Comparison of ENCODE assay signal across 2 cellular contexts in genomic region chr22:23184100-23184763, GRCh38.
TF ChIP-seq lines count a peak whose summit lies in the region.

No MANE protein-coding gene starts in this region.

TF ChIP-seq in A549, 52 proteins besides CTCF, POLR2A, EP300 and RAD21:
- no peak for TF ChIP-seq EHMT2 (IDR thresholded peaks at IDR 0.05; ENCODE audit: low read depth)
- no peak for TF ChIP-seq ZFP36 (IDR thresholded peaks at IDR 0.05; ENCODE audit: borderline replicate concordance, partially characterized antibody)
- no peak for TF ChIP-seq CBX2 (IDR thresholded peaks at IDR 0.05; ENCODE audit: borderline replicate concordance, low read depth)
- no peak for TF ChIP-seq E2F6 (IDR thresholded peaks at IDR 0.05; ENCODE audit: borderline replicate concordance, low read depth)
- no peak for TF ChIP-seq NR3C1 (IDR thresholded peaks at IDR 0.05)
- TF ChIP-seq SMC3 (IDR thresholded peaks at IDR 0.05), result no peak
- TF ChIP-seq MAFK (IDR thresholded peaks at IDR 0.05; ENCODE audit: partially characterized antibody), result no peak
- no peak for TF ChIP-seq FOXS1 (CRISPR knock-in tag; IDR thresholded peaks at IDR 0.05)
- no peak for TF ChIP-seq ELK1 (IDR thresholded peaks at IDR 0.05; ENCODE audit: low read depth, low read length)
- no peak for TF ChIP-seq NFE2L2 (conservative IDR thresholded peaks at IDR 0.05; ENCODE audit: low read length)
- TF ChIP-seq JUN (IDR thresholded peaks at IDR 0.05), result no peak
- TF ChIP-seq, protein P1, sequence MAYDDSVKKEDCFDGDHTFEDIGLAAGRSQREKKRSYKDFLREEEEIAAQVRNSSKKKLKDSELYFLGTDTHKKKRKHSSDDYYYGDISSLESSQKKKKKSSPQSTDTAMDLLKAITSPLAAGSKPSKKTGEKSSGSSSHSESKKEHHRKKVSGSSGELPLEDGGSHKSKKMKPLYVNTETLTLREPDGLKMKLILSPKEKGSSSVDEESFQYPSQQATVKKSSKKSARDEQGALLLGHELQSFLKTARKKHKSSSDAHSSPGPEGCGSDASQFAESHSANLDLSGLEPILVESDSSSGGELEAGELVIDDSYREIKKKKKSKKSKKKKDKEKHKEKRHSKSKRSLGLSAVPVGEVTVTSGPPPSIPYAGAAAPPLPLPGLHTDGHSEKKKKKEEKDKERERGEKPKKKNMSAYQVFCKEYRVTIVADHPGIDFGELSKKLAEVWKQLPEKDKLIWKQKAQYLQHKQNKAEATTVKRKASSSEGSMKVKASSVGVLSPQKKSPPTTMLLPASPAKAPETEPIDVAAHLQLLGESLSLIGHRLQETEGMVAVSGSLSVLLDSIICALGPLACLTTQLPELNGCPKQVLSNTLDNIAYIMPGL (CRISPR knock-in tag; IDR thresholded peaks at IDR 0.05; ENCODE audit: borderline replicate concordance), result no peak
- TF ChIP-seq, protein P2, sequence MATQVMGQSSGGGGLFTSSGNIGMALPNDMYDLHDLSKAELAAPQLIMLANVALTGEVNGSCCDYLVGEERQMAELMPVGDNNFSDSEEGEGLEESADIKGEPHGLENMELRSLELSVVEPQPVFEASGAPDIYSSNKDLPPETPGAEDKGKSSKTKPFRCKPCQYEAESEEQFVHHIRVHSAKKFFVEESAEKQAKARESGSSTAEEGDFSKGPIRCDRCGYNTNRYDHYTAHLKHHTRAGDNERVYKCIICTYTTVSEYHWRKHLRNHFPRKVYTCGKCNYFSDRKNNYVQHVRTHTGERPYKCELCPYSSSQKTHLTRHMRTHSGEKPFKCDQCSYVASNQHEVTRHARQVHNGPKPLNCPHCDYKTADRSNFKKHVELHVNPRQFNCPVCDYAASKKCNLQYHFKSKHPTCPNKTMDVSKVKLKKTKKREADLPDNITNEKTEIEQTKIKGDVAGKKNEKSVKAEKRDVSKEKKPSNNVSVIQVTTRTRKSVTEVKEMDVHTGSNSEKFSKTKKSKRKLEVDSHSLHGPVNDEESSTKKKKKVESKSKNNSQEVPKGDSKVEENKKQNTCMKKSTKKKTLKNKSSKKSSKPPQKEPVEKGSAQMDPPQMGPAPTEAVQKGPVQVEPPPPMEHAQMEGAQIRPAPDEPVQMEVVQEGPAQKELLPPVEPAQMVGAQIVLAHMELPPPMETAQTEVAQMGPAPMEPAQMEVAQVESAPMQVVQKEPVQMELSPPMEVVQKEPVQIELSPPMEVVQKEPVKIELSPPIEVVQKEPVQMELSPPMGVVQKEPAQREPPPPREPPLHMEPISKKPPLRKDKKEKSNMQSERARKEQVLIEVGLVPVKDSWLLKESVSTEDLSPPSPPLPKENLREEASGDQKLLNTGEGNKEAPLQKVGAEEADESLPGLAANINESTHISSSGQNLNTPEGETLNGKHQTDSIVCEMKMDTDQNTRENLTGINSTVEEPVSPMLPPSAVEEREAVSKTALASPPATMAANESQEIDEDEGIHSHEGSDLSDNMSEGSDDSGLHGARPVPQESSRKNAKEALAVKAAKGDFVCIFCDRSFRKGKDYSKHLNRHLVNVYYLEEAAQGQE (IDR thresholded peaks at IDR 0.05), result no peak
- no peak for TF ChIP-seq CHD2 (IDR thresholded peaks at IDR 0.05; ENCODE audit: low read length, partially characterized antibody)
- TF ChIP-seq GATA3 (IDR thresholded peaks at IDR 0.05; ENCODE audit: borderline replicate concordance), result no peak
- no peak for TF ChIP-seq TP53 (CRISPR knock-in tag; IDR thresholded peaks at IDR 0.05)
- TF ChIP-seq KDM5A (IDR thresholded peaks at IDR 0.05), result no peak
- no peak for TF ChIP-seq RFX5 (IDR thresholded peaks at IDR 0.05)
- no peak for TF ChIP-seq TFCP2L1 (CRISPR knock-in tag; IDR thresholded peaks at IDR 0.05)
TF ChIP-seq in A549: peak in this region for 0.

TF ChIP-seq in K562, 482 proteins besides CTCF, POLR2A, EP300 and RAD21:
- no peak for TF ChIP-seq FOSL1 (tag; conservative IDR thresholded peaks at IDR 0.05)
- no peak for TF ChIP-seq PHB (CRISPR knock-in tag; IDR thresholded peaks at IDR 0.05)
